ENCODE assay signal across 8 cellular contexts in the genomic region with DNA sequence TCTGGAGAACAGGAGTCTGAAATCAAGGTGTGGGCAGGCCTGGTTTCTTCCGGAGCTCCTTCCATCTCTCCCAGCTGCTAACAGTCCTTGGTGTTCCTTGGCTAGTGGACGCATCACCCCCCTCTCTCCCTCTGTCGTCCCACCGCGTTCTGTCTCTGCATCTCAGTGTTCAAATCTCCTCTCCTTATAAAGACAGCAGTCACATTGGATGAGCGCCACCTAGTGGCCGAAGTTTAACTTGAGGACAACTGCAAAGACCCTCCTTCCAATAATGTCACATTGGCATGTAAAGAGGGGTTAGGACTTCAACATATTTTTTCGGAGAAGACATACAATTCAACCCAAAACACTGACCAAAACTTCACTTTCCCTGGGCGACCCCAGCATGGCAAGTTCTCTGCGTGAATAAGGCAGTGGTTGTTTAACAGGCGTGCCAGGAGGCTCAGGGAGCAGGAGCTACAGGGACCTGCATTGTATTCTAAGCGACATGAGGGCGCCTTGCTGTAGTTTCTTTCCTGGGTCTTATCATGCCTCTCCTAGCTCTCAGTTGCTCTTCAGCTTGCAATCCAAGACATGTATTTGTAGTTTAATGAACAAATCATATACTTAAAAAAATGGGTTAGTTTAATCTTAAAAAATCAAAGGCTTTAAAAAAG. TPM values are rescaled to one million over a fixed set of nuclear protein-coding genes. Genes with fewer than 3 reads are reported as not detected.
DNase-seq lines count a peak whose midpoint lies in the region; ATAC-seq and TF ChIP-seq lines count a peak whose summit lies in the region.

No MANE protein-coding gene starts in this region.

- DNase-seq in activated gamma-delta T cell treated with Interleukin-2 at 50 U/mL for 16 hours: peak; percentile 43
- no peak for DNase-seq in activated gamma-delta T cell (lab: John Stamatoyannopoulos, UW)
- peak; percentile 8 for DNase-seq in NCI-H2227 treated with DMSO at 0.1 percent for 48 hours (lab: John Stamatoyannopoulos, UW)
- DNase-seq in WERI-Rb-1: peak; percentile 93
- DNase-seq in central memory CD4-positive, alpha-beta T cell: peak; percentile 15
- peak; percentile 66 to 73 (median 73) for DNase-seq in right lobe of liver
- peak; percentile 32 for DNase-seq in stimulated activated CD8-positive, alpha-beta memory T cell treated with anti-CD3 and anti-CD28 coated beads, Interleukin-12 subunit alpha, Interleukin-12 subunit beta, amount 100 ng/mL, for 1 hour (ENCODE audit: low read depth)

- H3K36me3 ChIP-seq in WERI-Rb-1: no peaks in the 10 kb centered on the region
- H3K36me3 ChIP-seq in right lobe of liver: no peaks in the 10 kb centered on the region

- no peaks in the 10 kb centered on the region for H3K27me3 ChIP-seq in WERI-Rb-1 (ENCODE audit: insufficient read depth, low read depth, severe bottlenecking)
- H3K27me3 ChIP-seq in right lobe of liver: no peaks in the 10 kb centered on the region

- TF ChIP-seq CTCF in WERI-Rb-1 (IDR thresholded peaks at IDR 0.05; ENCODE audit: low read depth, low read length): peak; percentile 79
- peak; percentile 64 to 87 (median 82) for TF ChIP-seq CTCF in right lobe of liver (IDR thresholded peaks at IDR 0.05)

- ATAC-seq in HG03066 (IDR thresholded peaks at IDR 0.05; ENCODE audit: low read depth, unreplicated experiment) (peak; percentile 84), right lobe of liver (peak; percentile 53 to 66 (median 64))

- intact Hi-C loops in right lobe of liver (cut with DNase I): loop anchor here (10.0 kb wide), 1 partner anchor 395 kb away; no protein-coding TSS in a partner anchor

- H3K27ac ChIP-seq in WERI-Rb-1 (no peak overlapping the region), right lobe of liver (no peak overlapping the region)

- H3K9me3 ChIP-seq in WERI-Rb-1 (ENCODE audit: severe bottlenecking) (no peaks in the 10 kb centered on the region), right lobe of liver (no peaks in the 10 kb centered on the region)

- WGBS in right lobe of liver (ENCODE audit: insufficient coverage, low coverage, low lambda C conversion rate, missing lambda C conversion rate): 10% methylated on average over 11 of the region's 13 CpGs

- H3K4me3 ChIP-seq in WERI-Rb-1 (ENCODE audit: low read depth, low read length) (no peak overlapping the region), right lobe of liver (no peak overlapping the region)

- H3K4me1 ChIP-seq in right lobe of liver: no peaks in the 10 kb centered on the region

- TF ChIP-seq POLR2A in right lobe of liver (IDR thresholded peaks at IDR 0.05): no peak

RNA-seq across cellular contexts. Expression of gene BASP1, which starts 27.9 kb away (rescaled TPM):
- 10 to 100 TPM in 1 of 6 experiments, 1 to 10 TPM in 5; 2.6 to 11.2 (median 4.7) TPM for total RNA-seq in right lobe of liver
